In the genomic region with DNA sequence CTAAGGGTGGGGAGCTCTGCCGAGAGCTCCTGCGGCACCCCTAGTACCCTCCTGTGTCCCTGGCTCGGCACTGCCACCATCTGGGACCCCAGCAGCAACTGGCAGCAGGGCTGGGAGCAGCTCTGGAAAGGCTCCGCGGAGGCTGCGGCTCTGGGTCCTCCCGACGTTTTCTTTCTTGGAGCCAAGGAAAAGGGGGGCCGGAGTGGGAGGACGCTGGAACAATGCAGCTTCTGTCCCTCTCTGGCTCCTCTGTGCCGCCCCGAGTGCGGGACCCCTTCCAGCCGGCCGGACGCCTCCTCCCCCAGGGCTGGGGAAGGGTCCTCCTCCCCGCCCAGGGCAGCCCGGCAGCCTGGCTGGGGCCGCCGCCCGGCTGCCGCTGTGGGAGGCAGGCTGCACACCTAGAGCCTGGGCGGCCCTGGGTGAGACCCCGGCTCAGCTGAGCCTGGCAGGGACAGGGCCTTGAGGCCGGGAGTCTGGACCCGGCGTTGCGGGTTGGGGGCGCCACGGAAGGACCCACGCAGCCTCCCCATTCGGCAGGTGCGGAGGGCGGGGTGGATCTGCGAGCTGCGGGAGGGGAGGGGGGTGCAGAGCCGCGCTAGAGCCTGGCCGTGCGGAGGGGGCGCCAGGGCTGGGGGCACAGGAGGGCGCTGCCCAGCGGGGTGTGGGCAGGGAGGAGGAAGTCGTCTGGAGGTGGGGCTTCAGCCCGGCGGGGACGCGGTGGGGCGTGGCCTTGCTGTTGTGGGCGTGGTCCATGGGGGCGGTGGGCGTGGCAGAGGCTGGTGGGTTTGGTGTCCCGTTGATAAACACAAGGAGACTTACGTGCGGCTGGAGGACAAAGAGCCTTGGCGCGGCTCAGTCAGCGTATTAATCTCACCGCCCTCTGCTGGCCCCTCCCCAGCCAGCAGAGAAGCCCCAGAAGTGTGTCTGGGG, we compare ENCODE assay signal across 8 cellular contexts.
DNase-seq lines count a peak whose midpoint lies in the region; ATAC-seq lines count a peak whose summit lies in the region.

No MANE protein-coding gene starts in this region.

- H3K9me3 ChIP-seq in HUES6 (ENCODE audit: control insufficient read depth, insufficient read depth, low read depth, low read length), result no peaks in the 10 kb centered on the region

- H3K9ac ChIP-seq in HUES6 (ENCODE audit: low read length), result peak overlapping the region; percentile 19

- DNase-seq in AG08396 (ENCODE audit: low spot score) (peak; percentile 92), medulla oblongata (ENCODE audit: extremely low spot score) (peak; percentile 86), NCI-H2196 treated with DMSO at 0.1 percent for 48 hours (lab: John Stamatoyannopoulos, UW; ENCODE audit: unreplicated experiment) (no peak)
- peak; percentile 71 to 73 for DNase-seq in activated CD4-positive, alpha-beta T cell treated with anti-CD3 and anti-CD28 coated beads, Interleukin-2, amount 50 U/mL, for 48 hours
- DNase-seq in effector CD8-positive, alpha-beta T cell (lab: John Stamatoyannopoulos, UW), result peak; percentile 27
- peak; percentile 43 to 51 (median 50) for DNase-seq in stimulated activated CD4-positive, alpha-beta T cell treated with anti-CD3 and anti-CD28 coated beads, TNF-alpha, amount 100 ng/mL, for 48 hours (ENCODE audit: low read depth in 3 of 3)

- H3K36me3 ChIP-seq in HUES6 (ENCODE audit: control insufficient read depth, insufficient read depth, low read length), result 0 out of 2 replicates have a peak, but pooled peaks cover 5% of the 10 kb centered on the region

- no peak overlapping the region for H3K27ac ChIP-seq in HUES6 (ENCODE audit: low read depth, low read length)

- peaks cover 23% of the 10 kb centered on the region for H3K4me1 ChIP-seq in HUES6 (ENCODE audit: control insufficient read depth, insufficient read depth, low read length)

- no peaks in the 10 kb centered on the region for H3K27me3 ChIP-seq in HUES6 (ENCODE audit: control insufficient read depth, insufficient read depth, low read length)

- peak overlapping the region; percentile 51 for H3K4me3 ChIP-seq in HUES6 (ENCODE audit: low read depth, low read length)

- ATAC-seq in HG03196 (IDR thresholded peaks at IDR 0.05; ENCODE audit: unreplicated experiment), result no peak
